ENCODE assay signal across 8 cellular contexts in genomic region chr3:113695818-113696645, GRCh38. TPM values are rescaled to one million over a fixed set of nuclear protein-coding genes. Genes with fewer than 3 reads are reported as not detected.
DNase-seq lines count a peak whose midpoint lies in the region; ATAC-seq and TF ChIP-seq lines count a peak whose summit lies in the region.

A gene with protein sequence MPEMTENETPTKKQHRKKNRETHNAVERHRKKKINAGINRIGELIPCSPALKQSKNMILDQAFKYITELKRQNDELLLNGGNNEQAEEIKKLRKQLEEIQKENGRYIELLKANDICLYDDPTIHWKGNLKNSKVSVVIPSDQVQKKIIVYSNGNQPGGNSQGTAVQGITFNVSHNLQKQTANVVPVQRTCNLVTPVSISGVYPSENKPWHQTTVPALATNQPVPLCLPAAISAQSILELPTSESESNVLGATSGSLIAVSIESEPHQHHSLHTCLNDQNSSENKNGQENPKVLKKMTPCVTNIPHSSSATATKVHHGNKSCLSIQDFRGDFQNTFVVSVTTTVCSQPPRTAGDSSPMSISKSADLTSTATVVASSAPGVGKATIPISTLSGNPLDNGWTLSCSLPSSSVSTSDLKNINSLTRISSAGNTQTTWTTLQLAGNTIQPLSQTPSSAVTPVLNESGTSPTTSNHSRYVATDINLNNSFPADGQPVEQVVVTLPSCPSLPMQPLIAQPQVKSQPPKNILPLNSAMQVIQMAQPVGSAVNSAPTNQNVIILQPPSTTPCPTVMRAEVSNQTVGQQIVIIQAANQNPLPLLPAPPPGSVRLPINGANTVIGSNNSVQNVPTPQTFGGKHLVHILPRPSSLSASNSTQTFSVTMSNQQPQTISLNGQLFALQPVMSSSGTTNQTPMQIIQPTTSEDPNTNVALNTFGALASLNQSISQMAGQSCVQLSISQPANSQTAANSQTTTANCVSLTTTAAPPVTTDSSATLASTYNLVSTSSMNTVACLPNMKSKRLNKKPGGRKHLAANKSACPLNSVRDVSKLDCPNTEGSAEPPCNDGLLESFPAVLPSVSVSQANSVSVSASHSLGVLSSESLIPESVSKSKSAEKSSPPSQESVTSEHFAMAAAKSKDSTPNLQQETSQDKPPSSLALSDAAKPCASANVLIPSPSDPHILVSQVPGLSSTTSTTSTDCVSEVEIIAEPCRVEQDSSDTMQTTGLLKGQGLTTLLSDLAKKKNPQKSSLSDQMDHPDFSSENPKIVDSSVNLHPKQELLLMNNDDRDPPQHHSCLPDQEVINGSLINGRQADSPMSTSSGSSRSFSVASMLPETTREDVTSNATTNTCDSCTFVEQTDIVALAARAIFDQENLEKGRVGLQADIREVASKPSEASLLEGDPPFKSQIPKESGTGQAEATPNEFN (N-terminal part only) (minus strand): TSS chr3:113696642. CDS start chr3:113674878, 21,764 bp downstream.

- DNase-seq in GF-D8 (lab: John Stamatoyannopoulos, UW) = peak; percentile 34
- peak; percentile 89 for DNase-seq in activated naive CD8-positive, alpha-beta T cell treated with anti-CD3 and anti-CD28 coated beads for 36 hours
- DNase-seq in heart right ventricle = peak; percentile 75 to 79
- DNase-seq in progenitor cell of endocrine pancreas (ENCODE audit: low spot score, unreplicated experiment) = peak; percentile 50
- peak; percentile 84 for DNase-seq in ureter (ENCODE audit: low spot score)

- TF ChIP-seq CTCF in SU-DHL-6 (IDR thresholded peaks at IDR 0.05; ENCODE audit: insufficient read depth, low read length, poor library complexity, severe bottlenecking) = no peak
- peak in 4 of 9 donors; percentile 30 to 57 (median 30) for TF ChIP-seq CTCF in heart right ventricle (IDR thresholded peaks at IDR 0.05)
- TF ChIP-seq CTCF in progenitor cell of endocrine pancreas (IDR thresholded peaks at IDR 0.05; ENCODE audit: unreplicated experiment) = peak; percentile 14

- H3K27ac ChIP-seq in KOPT-K1 (ENCODE audit: low read depth, low read length, poor library complexity, severe bottlenecking) (peak within 1 kb of the TSS; percentile 83), SU-DHL-6 (ENCODE audit: low read depth, low read length) (peak within 1 kb of the TSS; percentile 74), heart right ventricle (peak within 1 kb of the TSS; percentile 98 to 100 (median 100))

- peak within 1 kb of the TSS; percentile 95 for H3K4me2 ChIP-seq in SU-DHL-6 (ENCODE audit: low read depth, low read length, poor library complexity, severe bottlenecking)

- peak within 1 kb of the TSS; percentile 91 for H2AFZ ChIP-seq in SU-DHL-6 (ENCODE audit: low read depth, low read length, severe bottlenecking)

- H3K36me3 ChIP-seq in KOPT-K1 (ENCODE audit: insufficient read depth, low read length) (no peaks in the 10 kb centered on the region), SU-DHL-6 (ENCODE audit: low read length) (no peaks in the 10 kb centered on the region), heart right ventricle (no peaks in the 10 kb centered on the region)

- peak within 1 kb of the TSS; percentile 78 for H3K9ac ChIP-seq in SU-DHL-6 (ENCODE audit: low read length)

- H3K27ac Mint-ChIP-seq in activated naive CD8-positive, alpha-beta T cell treated with anti-CD3 and anti-CD28 coated beads for 36 hours = peak within 1 kb of the TSS; percentile 99
- peak within 1 kb of the TSS; percentile 98 for H3K27ac Mint-ChIP-seq in progenitor cell of endocrine pancreas

- H3K9me3 ChIP-seq in KOPT-K1 (ENCODE audit: insufficient read depth, low read length, poor library complexity, severe bottlenecking) = no peaks in the 10 kb centered on the region
- no peaks in the 10 kb centered on the region for H3K9me3 ChIP-seq in SU-DHL-6 (ENCODE audit: insufficient read depth, low read length)
- no peaks in the 10 kb centered on the region for H3K9me3 ChIP-seq in heart right ventricle

- peaks cover 0 to 58% (median 37%) of the 10 kb centered on the region in 9 donors for H3K4me1 ChIP-seq in heart right ventricle

- H3K27me3 ChIP-seq in SU-DHL-6 (ENCODE audit: low read length) (no peaks in the 10 kb centered on the region), heart right ventricle (no peaks in the 10 kb centered on the region)

- peaks cover 2% of the 10 kb centered on the region for H3K36me3 Mint-ChIP-seq in activated naive CD8-positive, alpha-beta T cell treated with anti-CD3 and anti-CD28 coated beads for 36 hours
- peaks cover 2% of the 10 kb centered on the region for H3K36me3 Mint-ChIP-seq in progenitor cell of endocrine pancreas (ENCODE audit: insufficient read depth)

- H3K9me3 Mint-ChIP-seq in activated naive CD8-positive, alpha-beta T cell treated with anti-CD3 and anti-CD28 coated beads for 36 hours = no peaks in the 10 kb centered on the region
- no peaks in the 10 kb centered on the region for H3K9me3 Mint-ChIP-seq in progenitor cell of endocrine pancreas (ENCODE audit: low read depth)

- H3K79me2 ChIP-seq in SU-DHL-6 (ENCODE audit: insufficient read depth, low read length) = peaks cover 23% of the 10 kb centered on the region; the same call in 1 of the 2 replicates

- H3K27me3 Mint-ChIP-seq in activated naive CD8-positive, alpha-beta T cell treated with anti-CD3 and anti-CD28 coated beads for 36 hours = no peaks in the 10 kb centered on the region
- no peaks in the 10 kb centered on the region for H3K27me3 Mint-ChIP-seq in progenitor cell of endocrine pancreas

- WGBS in heart right ventricle, 2 donors = 0% methylated on average over 34 to 74 of the region's 75 CpGs

- H3K4me1 Mint-ChIP-seq in activated naive CD8-positive, alpha-beta T cell treated with anti-CD3 and anti-CD28 coated beads for 36 hours = peaks cover 32% of the 10 kb centered on the region
- peaks cover 18% of the 10 kb centered on the region for H3K4me1 Mint-ChIP-seq in progenitor cell of endocrine pancreas (ENCODE audit: low read depth)

- H4K20me1 ChIP-seq in SU-DHL-6 (ENCODE audit: low read depth, low read length) = no peaks in the 10 kb centered on the region

- peak within 1 kb of the TSS; percentile 100 for H3K4me3 Mint-ChIP-seq in activated naive CD8-positive, alpha-beta T cell treated with anti-CD3 and anti-CD28 coated beads for 36 hours
- peak within 1 kb of the TSS; percentile 98 for H3K4me3 Mint-ChIP-seq in progenitor cell of endocrine pancreas (ENCODE audit: low read depth)

- peak; percentile 59 for ATAC-seq in GM21786 (IDR thresholded peaks at IDR 0.05; ENCODE audit: unreplicated experiment)
- peak; percentile 71 to 94 (median 86) for ATAC-seq in heart right ventricle

- H3K4me3 ChIP-seq in SU-DHL-6 (ENCODE audit: insufficient read depth, low read length, poor library complexity, severe bottlenecking) = peak within 1 kb of the TSS; percentile 82
- H3K4me3 ChIP-seq in heart right ventricle = peak within 1 kb of the TSS; percentile 73 to 99 (median 89)

- H3F3A ChIP-seq in SU-DHL-6 (ENCODE audit: insufficient read depth) = no peaks in the 10 kb centered on the region

- intact Hi-C loops in heart right ventricle (cut with DNase I) = loop anchor here in 5 of 10 donors (1.0 to 5.0 kb wide), 2 partner anchors 50 to 51 kb away; partner anchors contain the start of genes NAA50 (in 5 of the 5) and ATP6V1A (in 3 of the 5)

- no peaks in the 10 kb centered on the region for H3K9me2 ChIP-seq in SU-DHL-6 (replicated peaks; ENCODE audit: insufficient read depth, low read length)

RNA-seq across cellular contexts. Expression of the gene that starts here (rescaled TPM):
- total RNA-seq in activated naive CD8-positive, alpha-beta T cell treated with anti-CD3 and anti-CD28 coated beads for 36 hours = 10 to 100 TPM; 13.5 to 13.6 TPM
- total RNA-seq in heart right ventricle (10 to 100 TPM; 12.5 to 21.2 (median 16.3) TPM), progenitor cell of endocrine pancreas (20.8 and 22.3 TPM in 2 replicates), ureter (19.3 TPM)
- 1 to 10 TPM; 3.3 to 7.1 TPM for polyA plus RNA-seq in heart right ventricle

Comparison
In these comparisons a context has a peak if more than half of its experiments do, and no peak if none do; other contexts are left out.
1. Peak in every context shown above with its lines: DNase-seq, ATAC-seq, H3K4me3 ChIP-seq and H3K27ac ChIP-seq.
2. DNase-seq: peak in every context shown above with its lines; median percentile 89 in activated naive CD8-positive, alpha-beta T cell treated with anti-CD3 and anti-CD28 coated beads for 36 hours; 84 in ureter; 77 in heart right ventricle; 50 in progenitor cell of endocrine pancreas; 34 in GF-D8.